ENCODE assay signal across 18 cellular contexts in genomic region chr9:354453-354852, GRCh38.
A peak's percentile ranks its signal among the peaks of the same experiment; 100 is the strongest.
DNase-seq lines count a peak whose midpoint lies in the region; ATAC-seq, FAIRE-seq and TF ChIP-seq lines count a peak whose summit lies in the region.
"Had no signal": no experiment of that assay in that cellular context is flagged by ENCODE, and none has a peak within 500 bp of the region (broad histone marks: within the 10 kb centered on the region; RNA-seq: fewer than 3 reads in every experiment).

No MANE protein-coding gene starts in this region.

- no peak for FAIRE-seq in RCC 7860 (lab: Jason Lieb, UNC)
- FAIRE-seq: endometrium, GM12892 had no signal

- H3K27ac ChIP-seq in CD8-positive, alpha-beta memory T cell (ENCODE audit: low read depth, low read length), result no peak overlapping the region
- no peak overlapping the region for H3K27ac ChIP-seq in brain microvascular endothelial cell
- H3K27ac ChIP-seq: sigmoid colon had no signal

- peak overlapping the region; percentile 25 for H3K27ac Mint-ChIP-seq in activated CD8-positive, alpha-beta T cell treated with anti-CD3 and anti-CD28 coated beads for 36 hours
- no peak overlapping the region for H3K27ac Mint-ChIP-seq in activated CD8-positive, alpha-beta T cell treated with anti-CD3 and anti-CD28 coated beads, Interleukin-2, amount 10 ng/mL, durations not matched to agents 7 days and 5 days
- H3K27ac Mint-ChIP-seq in CD8-positive, alpha-beta memory T cell, result peak overlapping the region in 6 of 8 donors; percentile 20 to 85 (median 59)
- H3K27ac Mint-ChIP-seq in naive thymus-derived CD8-positive, alpha-beta T cell, result peak overlapping the region in 9 of 10 donors; percentile 6 to 84 (median 73)
- H3K27ac Mint-ChIP-seq: activated CD4-positive, alpha-beta T cell treated with anti-CD3 and anti-CD28 coated beads, Interleukin-2, amount 10 ng/mL, durations not matched to agents 7 days and 5 days; mesothelial cell of epicardium had no signal

- POLR2A ChIA-PET in activated CD8-positive, alpha-beta T cell treated with anti-CD3 and anti-CD28 coated beads for 36 hours (lab: Charles Lee), result interaction anchor here (1.0 kb wide), 1 partner anchor 38 kb away, joined by 3 read pairs; no protein-coding TSS in a partner anchor
- POLR2A ChIA-PET in activated CD8-positive, alpha-beta T cell treated with anti-CD3 and anti-CD28 coated beads, Interleukin-2, amount 10 ng/mL, durations not matched to agents 7 days and 5 days (lab: Charles Lee), result no interaction called here
- POLR2A ChIA-PET in CD8-positive, alpha-beta memory T cell (lab: Charles Lee), result no interaction called here
- POLR2A ChIA-PET in naive thymus-derived CD8-positive, alpha-beta T cell (lab: Charles Lee), result no interaction called here

- H3K4me3 ChIP-seq in CD8-positive, alpha-beta memory T cell (ENCODE audit: low read length), result no peak overlapping the region
- H3K4me3 ChIP-seq in brain microvascular endothelial cell (ENCODE audit: low read depth, low read length), result no peak overlapping the region
- H3K4me3 ChIP-seq: coronary artery, MG63, sigmoid colon had no signal

- no peaks in the 10 kb centered on the region for H3K9me3 ChIP-seq in CD8-positive, alpha-beta memory T cell (ENCODE audit: low read length)
- H3K9me3 ChIP-seq: MG63, sigmoid colon had no signal

- peaks cover 24% of the 10 kb centered on the region for H3K4me1 Mint-ChIP-seq in activated CD8-positive, alpha-beta T cell treated with anti-CD3 and anti-CD28 coated beads for 36 hours (ENCODE audit: low read depth)
- peaks cover 16% of the 10 kb centered on the region for H3K4me1 Mint-ChIP-seq in activated CD8-positive, alpha-beta T cell treated with anti-CD3 and anti-CD28 coated beads, Interleukin-2, amount 10 ng/mL, durations not matched to agents 7 days and 5 days (ENCODE audit: low read depth)
- peaks cover 34 to 64% (median 62%) of the 10 kb centered on the region in 3 donors for H3K4me1 Mint-ChIP-seq in CD8-positive, alpha-beta memory T cell
- peaks cover 28 to 65% (median 55%) of the 10 kb centered on the region in 4 donors for H3K4me1 Mint-ChIP-seq in naive thymus-derived CD8-positive, alpha-beta T cell

- no peaks in the 10 kb centered on the region for H3K27me3 Mint-ChIP-seq in activated CD8-positive, alpha-beta T cell treated with anti-CD3 and anti-CD28 coated beads for 36 hours
- no peaks in the 10 kb centered on the region for H3K27me3 Mint-ChIP-seq in activated CD8-positive, alpha-beta T cell treated with anti-CD3 and anti-CD28 coated beads, Interleukin-2, amount 10 ng/mL, durations not matched to agents 7 days and 5 days (ENCODE audit: low read depth)
- H3K27me3 Mint-ChIP-seq in CD8-positive, alpha-beta memory T cell, result peaks cover 0 to 1% of the 10 kb centered on the region in 2 donors
- H3K27me3 Mint-ChIP-seq in naive thymus-derived CD8-positive, alpha-beta T cell, result no peaks in the 10 kb centered on the region
- H3K27me3 Mint-ChIP-seq: activated CD4-positive, alpha-beta T cell treated with anti-CD3 and anti-CD28 coated beads, Interleukin-2, amount 10 ng/mL, durations not matched to agents 7 days and 5 days had no signal

- H3K36me3 Mint-ChIP-seq in activated CD8-positive, alpha-beta T cell treated with anti-CD3 and anti-CD28 coated beads for 36 hours (ENCODE audit: low read depth), result peaks cover 50% of the 10 kb centered on the region
- peaks cover 73% of the 10 kb centered on the region for H3K36me3 Mint-ChIP-seq in activated CD8-positive, alpha-beta T cell treated with anti-CD3 and anti-CD28 coated beads, Interleukin-2, amount 10 ng/mL, durations not matched to agents 7 days and 5 days (ENCODE audit: low read depth)
- peaks cover 0 to 85% (median 10%) of the 10 kb centered on the region in 3 donors for H3K36me3 Mint-ChIP-seq in CD8-positive, alpha-beta memory T cell
- peaks cover 0 to 85% (median 11%) of the 10 kb centered on the region in 3 donors for H3K36me3 Mint-ChIP-seq in naive thymus-derived CD8-positive, alpha-beta T cell
- H3K36me3 Mint-ChIP-seq: mesothelial cell of epicardium had no signal

- no peak for DNase-seq in activated CD8-positive, alpha-beta T cell treated with anti-CD3 and anti-CD28 coated beads for 36 hours
- DNase-seq in activated CD8-positive, alpha-beta T cell treated with anti-CD3 and anti-CD28 coated beads, Interleukin-2, amount 10 ng/mL, durations not matched to agents 7 days and 5 days, result no peak
- no peak for DNase-seq in CD8-positive, alpha-beta memory T cell
- peak; percentile 39 to 65 for DNase-seq in NCI-H524 (lab: John Stamatoyannopoulos, UW)
- DNase-seq in naive thymus-derived CD8-positive, alpha-beta T cell, result peak in 2 of 10 donors; percentile 14 to 46
- no peak for DNase-seq in brain microvascular endothelial cell
- no peak for DNase-seq in RCC 7860 (ENCODE audit: low spot score)
- DNase-seq: activated CD4-positive, alpha-beta T cell treated with anti-CD3 and anti-CD28 coated beads, Interleukin-2, amount 10 ng/mL, durations not matched to agents 7 days and 5 days; glutamatergic neuron; IMR-90; left cardiac atrium; MG63; sigmoid colon had no signal

- CTCF ChIA-PET in activated CD8-positive, alpha-beta T cell treated with anti-CD3 and anti-CD28 coated beads for 36 hours (lab: Charles Lee), result no interaction called here
- CTCF ChIA-PET in activated CD8-positive, alpha-beta T cell treated with anti-CD3 and anti-CD28 coated beads, Interleukin-2, amount 10 ng/mL, durations not matched to agents 7 days and 5 days (lab: Charles Lee), result no interaction called here
- CTCF ChIA-PET in CD8-positive, alpha-beta memory T cell (lab: Charles Lee), result no interaction called here

- peaks cover 4% of the 10 kb centered on the region for H3K4me1 ChIP-seq in CD8-positive, alpha-beta memory T cell (ENCODE audit: insufficient read depth, low read length)

- ATAC-seq in activated CD8-positive, alpha-beta T cell treated with anti-CD3 and anti-CD28 coated beads for 36 hours, result no peak
- no peak for ATAC-seq in activated CD8-positive, alpha-beta T cell treated with anti-CD3 and anti-CD28 coated beads, Interleukin-2, amount 10 ng/mL, durations not matched to agents 7 days and 5 days
- ATAC-seq in naive thymus-derived CD8-positive, alpha-beta T cell, result peak in 1 of 2 donors; percentile 39
- no peak for ATAC-seq in HG02852 (IDR thresholded peaks at IDR 0.05; ENCODE audit: unreplicated experiment)
- ATAC-seq: left cardiac atrium had no signal

- no peak overlapping the region for H3K4me3 Mint-ChIP-seq in activated CD8-positive, alpha-beta T cell treated with anti-CD3 and anti-CD28 coated beads for 36 hours
- H3K4me3 Mint-ChIP-seq in activated CD8-positive, alpha-beta T cell treated with anti-CD3 and anti-CD28 coated beads, Interleukin-2, amount 10 ng/mL, durations not matched to agents 7 days and 5 days, result no peak overlapping the region
- H3K4me3 Mint-ChIP-seq in CD8-positive, alpha-beta memory T cell, result no peak overlapping the region
- no peak overlapping the region for H3K4me3 Mint-ChIP-seq in naive thymus-derived CD8-positive, alpha-beta T cell
- H3K4me3 Mint-ChIP-seq: activated CD4-positive, alpha-beta T cell treated with anti-CD3 and anti-CD28 coated beads, Interleukin-2, amount 10 ng/mL, durations not matched to agents 7 days and 5 days; mesothelial cell of epicardium had no signal

- no peaks in the 10 kb centered on the region for H3K27me3 ChIP-seq in CD8-positive, alpha-beta memory T cell (ENCODE audit: insufficient read depth, low read length, poor library complexity, severe bottlenecking)
- H3K27me3 ChIP-seq in brain microvascular endothelial cell (replicated peaks), result no peaks in the 10 kb centered on the region
- H3K27me3 ChIP-seq: sigmoid colon had no signal

- TF ChIP-seq CTCF in activated CD8-positive, alpha-beta T cell treated with anti-CD3 and anti-CD28 coated beads for 36 hours (IDR thresholded peaks at IDR 0.05), result no peak
- no peak for TF ChIP-seq CTCF in brain microvascular endothelial cell (IDR thresholded peaks at IDR 0.05; ENCODE audit: low read depth, low read length, missing control alignments)

- peaks cover 16% of the 10 kb centered on the region for H3K36me3 ChIP-seq in CD8-positive, alpha-beta memory T cell (ENCODE audit: insufficient read depth, low read length)
- H3K36me3 ChIP-seq in brain microvascular endothelial cell (replicated peaks), result no peaks in the 10 kb centered on the region
- H3K36me3 ChIP-seq: MG63, sigmoid colon had no signal

- in situ Hi-C loops in brain microvascular endothelial cell (cut with HindIII; ENCODE audit: low pct_ligation_motif_present, low sequenced_read_pairs), result no loop called here

- H3K9me3 Mint-ChIP-seq in activated CD8-positive, alpha-beta T cell treated with anti-CD3 and anti-CD28 coated beads for 36 hours, result no peaks in the 10 kb centered on the region
- H3K9me3 Mint-ChIP-seq in activated CD8-positive, alpha-beta T cell treated with anti-CD3 and anti-CD28 coated beads, Interleukin-2, amount 10 ng/mL, durations not matched to agents 7 days and 5 days (ENCODE audit: insufficient read depth), result no peaks in the 10 kb centered on the region
- H3K9me3 Mint-ChIP-seq in CD8-positive, alpha-beta memory T cell, result no peaks in the 10 kb centered on the region
- no peaks in the 10 kb centered on the region for H3K9me3 Mint-ChIP-seq in naive thymus-derived CD8-positive, alpha-beta T cell
- H3K9me3 Mint-ChIP-seq: activated CD4-positive, alpha-beta T cell treated with anti-CD3 and anti-CD28 coated beads, Interleukin-2, amount 10 ng/mL, durations not matched to agents 7 days and 5 days; mesothelial cell of epicardium had no signal

- intact Hi-C loops in activated CD8-positive, alpha-beta T cell treated with anti-CD3 and anti-CD28 coated beads for 36 hours (cut with micrococcal nuclease), result no loop called here

Comparison
In these comparisons a context has a peak if more than half of its experiments do, and no peak if none do; other contexts are left out.
1. DNase-seq: peak in NCI-H524 (2 of 2); none in activated CD8-positive, alpha-beta T cell treated with anti-CD3 and anti-CD28 coated beads for 36 hours (single experiment), activated CD8-positive, alpha-beta T cell treated with anti-CD3 and anti-CD28 coated beads, Interleukin-2, amount 10 ng/mL, durations not matched to agents 7 days and 5 days (single experiment), CD8-positive, alpha-beta memory T cell (0 of 5), brain microvascular endothelial cell (single experiment) and RCC 7860 (single experiment).